In the genomic region with DNA sequence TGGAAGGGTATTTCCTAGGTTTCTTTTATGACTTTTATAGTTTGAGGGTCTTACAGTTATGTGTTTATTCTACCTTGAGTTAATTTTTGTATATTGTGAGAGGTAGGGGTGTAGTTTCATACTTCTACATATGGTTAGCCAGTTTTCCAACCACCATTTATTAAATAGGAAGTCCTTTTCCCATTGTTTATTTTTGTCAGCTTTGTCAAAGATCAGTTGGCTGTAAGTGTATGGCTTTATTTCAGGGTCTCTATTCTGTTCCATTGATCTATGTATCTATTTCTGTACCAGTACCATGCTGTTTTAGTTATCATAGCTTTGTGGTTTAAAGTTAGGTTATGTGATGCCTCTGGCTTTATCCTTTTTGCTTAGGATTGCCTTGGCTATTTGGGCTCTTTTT, we compare ENCODE assay signal across 16 cellular contexts.
DNase-seq lines count a peak whose midpoint lies in the region; ATAC-seq and TF ChIP-seq lines count a peak whose summit lies in the region.
"Had no signal": no experiment of that assay in that cellular context is flagged by ENCODE, and none has a peak within 500 bp of the region (broad histone marks: within the 10 kb centered on the region; RNA-seq: fewer than 3 reads in every experiment).

No MANE protein-coding gene starts in this region.

- H3K79me2 ChIP-seq in SU-DHL-6 (ENCODE audit: insufficient read depth, low read length): no peaks in the 10 kb centered on the region

- DNase-seq in activated CD4-positive, alpha-beta T cell treated with anti-CD3 and anti-CD28 coated beads, Interleukin-2, amount 10 ng/mL, durations not matched to agents 24 days and 14 days: no peak
- no peak for DNase-seq in activated CD4-positive, alpha-beta T cell treated with anti-CD3 and anti-CD28 coated beads, Interleukin-2, amount 50 U/mL, for 4 hours
- DNase-seq in activated naive CD8-positive, alpha-beta T cell treated with anti-CD3 and anti-CD28 coated beads for 36 hours: no peak
- DNase-seq in spleen (no peak), GF-D8 (lab: John Stamatoyannopoulos, UW) (no peak), NCI-H1048 (lab: John Stamatoyannopoulos, UW) (no peak)
- DNase-seq: DMS79, NCI-H2107, NCI-H345, PC-3 had no signal

- no peaks in the 10 kb centered on the region for H4K20me1 ChIP-seq in SU-DHL-6 (ENCODE audit: low read depth, low read length)

- peak overlapping the region; percentile 96 for H3K27ac ChIP-seq in SU-DHL-6 (ENCODE audit: low read depth, low read length)
- H3K27ac ChIP-seq in spleen: peak overlapping the region in 7 of 8 donors; percentile 3 to 88 (median 80)
- H3K27ac ChIP-seq: GM23248 had no signal

- no peaks in the 10 kb centered on the region for H3K27me3 ChIP-seq in SU-DHL-6 (ENCODE audit: low read length)
- H3K27me3 ChIP-seq in spleen (replicated peaks in 1 of 7): no peaks in the 10 kb centered on the region

- ATAC-seq in GM21526 (IDR thresholded peaks at IDR 0.05; ENCODE audit: low FRiP score, unreplicated experiment): no peak
- ATAC-seq: HCT116, K562, PC-3 had no signal

- TF ChIP-seq CTCF in SU-DHL-6 (IDR thresholded peaks at IDR 0.05; ENCODE audit: insufficient read depth, low read length, poor library complexity, severe bottlenecking) (no peak), spleen (IDR thresholded peaks at IDR 0.05 in 8 of 11, conservative IDR thresholded peaks at IDR 0.05 in 3 of 11) (no peak)

- H3K4me3 ChIP-seq in SU-DHL-6 (ENCODE audit: insufficient read depth, low read length, poor library complexity, severe bottlenecking) (no peak overlapping the region), spleen (no peak overlapping the region)
- H3K4me3 ChIP-seq: GM23248, K562 had no signal

- no peak overlapping the region for H2AFZ ChIP-seq in SU-DHL-6 (ENCODE audit: low read depth, low read length, severe bottlenecking)
- H2AFZ ChIP-seq: GM23248 had no signal

- intact Hi-C loops in activated CD4-positive, alpha-beta T cell treated with anti-CD3 and anti-CD28 coated beads, Interleukin-2, amount 10 ng/mL, durations not matched to agents 24 days and 14 days (cut with micrococcal nuclease): no loop called here
- intact Hi-C loops in spleen (cut with DNase I; ENCODE audit: low total_unique reads): loop anchor here (10.0 kb wide), 1 partner anchor 71 kb away; no protein-coding TSS in a partner anchor

- H3F3A ChIP-seq in SU-DHL-6 (ENCODE audit: insufficient read depth): peaks cover 65% of the 10 kb centered on the region

- no peaks in the 10 kb centered on the region for H3K27me3 Mint-ChIP-seq in activated CD4-positive, alpha-beta T cell treated with anti-CD3 and anti-CD28 coated beads, Interleukin-2, amount 10 ng/mL, durations not matched to agents 24 days and 14 days
- H3K27me3 Mint-ChIP-seq in activated naive CD8-positive, alpha-beta T cell treated with anti-CD3 and anti-CD28 coated beads for 36 hours: no peaks in the 10 kb centered on the region

- H3K4me1 ChIP-seq in spleen: peaks cover 13 to 100% (median 61%) of the 10 kb centered on the region in 6 donors

- peaks cover 4% of the 10 kb centered on the region for H3K9me3 Mint-ChIP-seq in activated CD4-positive, alpha-beta T cell treated with anti-CD3 and anti-CD28 coated beads, Interleukin-2, amount 10 ng/mL, durations not matched to agents 24 days and 14 days
- no peaks in the 10 kb centered on the region for H3K9me3 Mint-ChIP-seq in activated naive CD8-positive, alpha-beta T cell treated with anti-CD3 and anti-CD28 coated beads for 36 hours

- H3K9me3 ChIP-seq in SU-DHL-6 (ENCODE audit: insufficient read depth, low read length) (no peaks in the 10 kb centered on the region), spleen (no peaks in the 10 kb centered on the region)

- peaks cover 63% of the 10 kb centered on the region for H3K4me1 Mint-ChIP-seq in activated CD4-positive, alpha-beta T cell treated with anti-CD3 and anti-CD28 coated beads, Interleukin-2, amount 10 ng/mL, durations not matched to agents 24 days and 14 days
- peaks cover 6% of the 10 kb centered on the region for H3K4me1 Mint-ChIP-seq in activated naive CD8-positive, alpha-beta T cell treated with anti-CD3 and anti-CD28 coated beads for 36 hours

- H3K36me3 ChIP-seq in SU-DHL-6 (ENCODE audit: low read length) (no peaks in the 10 kb centered on the region), spleen (peaks cover 0 to 19% (median 0%) of the 10 kb centered on the region in 6 donors)

- H3K4me2 ChIP-seq in SU-DHL-6 (ENCODE audit: low read depth, low read length, poor library complexity, severe bottlenecking): peak overlapping the region; percentile 62

- no peak for TF ChIP-seq POLR2A in spleen (IDR thresholded peaks at IDR 0.05)

- H3K9ac ChIP-seq in SU-DHL-6 (ENCODE audit: low read length): no peak overlapping the region
- H3K9ac ChIP-seq: GM23248 had no signal

- H3K27ac Mint-ChIP-seq in activated CD4-positive, alpha-beta T cell treated with anti-CD3 and anti-CD28 coated beads, Interleukin-2, amount 10 ng/mL, durations not matched to agents 24 days and 14 days: peak overlapping the region; percentile 78
- peak overlapping the region; percentile 17 for H3K27ac Mint-ChIP-seq in activated naive CD8-positive, alpha-beta T cell treated with anti-CD3 and anti-CD28 coated beads for 36 hours

- H3K36me3 Mint-ChIP-seq in activated CD4-positive, alpha-beta T cell treated with anti-CD3 and anti-CD28 coated beads, Interleukin-2, amount 10 ng/mL, durations not matched to agents 24 days and 14 days (ENCODE audit: low read depth): peaks cover 12% of the 10 kb centered on the region
- no peaks in the 10 kb centered on the region for H3K36me3 Mint-ChIP-seq in activated naive CD8-positive, alpha-beta T cell treated with anti-CD3 and anti-CD28 coated beads for 36 hours

- H3K9me2 ChIP-seq in SU-DHL-6 (replicated peaks; ENCODE audit: insufficient read depth, low read length): no peaks in the 10 kb centered on the region

- H3K4me3 Mint-ChIP-seq in activated CD4-positive, alpha-beta T cell treated with anti-CD3 and anti-CD28 coated beads, Interleukin-2, amount 10 ng/mL, durations not matched to agents 24 days and 14 days: peak overlapping the region; percentile 39
- H3K4me3 Mint-ChIP-seq in activated naive CD8-positive, alpha-beta T cell treated with anti-CD3 and anti-CD28 coated beads for 36 hours: no peak overlapping the region
- H3K4me3 Mint-ChIP-seq: CD14-positive monocyte had no signal
